Comparison of ENCODE assay signal across 32 cellular contexts in genomic region chr2:109301746-109302145, GRCh38.
"Had no signal": no experiment of that assay in that cellular context is flagged by ENCODE, and none has a peak within 500 bp of the region (broad histone marks: within the 10 kb centered on the region; RNA-seq: fewer than 3 reads in every experiment).

No MANE protein-coding gene starts in this region.

- DNase-seq: activated B cell treated with CpG ODN at 0.5 μM for 24 hours; activated CD4-positive, alpha-beta memory T cell treated with anti-CD3 and anti-CD28 coated beads for 36 hours; activated CD4-positive, alpha-beta T cell treated with anti-CD3 and anti-CD28 coated beads for 4 hours; activated CD4-positive, alpha-beta T cell treated with anti-CD3 and anti-CD28 coated beads, Interleukin-2, amount 10 ng/mL, durations not matched to agents 24 days and 14 days; activated CD4-positive, alpha-beta T cell treated with anti-CD3 and anti-CD28 coated beads, Interleukin-2, amount 50 U/mL, for 1 hour; activated CD4-positive, alpha-beta T cell treated with anti-CD3 and anti-CD28 coated beads, Interleukin-2, amount 50 U/mL, for 4 hours; activated CD4-positive, CD25-positive, alpha-beta regulatory T cell treated with anti-CD3 and anti-CD28 coated beads, Interleukin-2, amount 50 U/mL, for 72 hours; activated CD8-positive, alpha-beta memory T cell treated with anti-CD3 and anti-CD28 coated beads, Interleukin-2, amount 50 U/mL, for 4 hours; activated CD8-positive, alpha-beta T cell treated with anti-CD3 and anti-CD28 coated beads for 36 hours; activated effector memory CD4-positive, alpha-beta T cell treated with anti-CD3 and anti-CD28 coated beads, Interleukin-2, amount 50 U/mL, for 16 hours; activated gamma-delta T cell treated with Interleukin-2 at 50 U/mL for 16 hours; activated naive CD4-positive, alpha-beta T cell; activated naive CD4-positive, alpha-beta T cell treated with anti-CD3 and anti-CD28 coated beads for 36 hours; activated naive CD4-positive, alpha-beta T cell treated with anti-CD3 and anti-CD28 coated beads, Interleukin-2, amount 50 U/mL, for 16 hours; activated naive CD8-positive, alpha-beta T cell treated with anti-CD3 and anti-CD28 coated beads for 36 hours; activated T-cell treated with anti-CD3 and anti-CD28 coated beads for 4 hours; activated T-cell treated with anti-CD3 and anti-CD28 coated beads, Interleukin-2, amount 50 U/mL, for 1 hour; activated T-cell treated with anti-CD3 and anti-CD28 coated beads, Interleukin-2, amount 50 U/mL, for 4 hours; activated T-cell treated with anti-CD3 and anti-CD28 coated beads, Interleukin-2, amount 50 U/mL, for 72 hours; adrenal gland; amniotic stem cell; aorta; body of pancreas; brain microvascular endothelial cell; central memory CD4-positive, alpha-beta T cell; T-helper 1 cell; T-helper 2 cell; T-helper 9 cell had no signal

- H3K27me3 ChIP-seq: adrenal gland, body of pancreas, brain microvascular endothelial cell, breast epithelium had no signal

- H3K27ac ChIP-seq: adrenal gland, body of pancreas, brain microvascular endothelial cell, breast epithelium, VCaP had no signal

- ATAC-seq: activated CD8-positive, alpha-beta T cell treated with anti-CD3 and anti-CD28 coated beads for 36 hours; activated naive CD4-positive, alpha-beta T cell treated with anti-CD3 and anti-CD28 coated beads, Interleukin-2, amount 50 U/mL, for 72 hours; activated T-cell treated with anti-CD3 and anti-CD28 coated beads, Interleukin-2, amount 50 U/mL, for 4 hours; activated T-cell treated with anti-CD3 and anti-CD28 coated beads, Interleukin-2, amount 50 U/mL, for 72 hours; activated T-helper 17 cell treated with anti-CD3 and anti-CD28 coated beads, Interleukin-2, amount 50 U/mL, for 72 hours; body of pancreas had no signal

- H3K9me3 ChIP-seq: adrenal gland, body of pancreas, breast epithelium had no signal

- H3K4me1 ChIP-seq: adrenal gland, body of pancreas, breast epithelium had no signal

- H3K36me3 ChIP-seq: adrenal gland, brain microvascular endothelial cell, breast epithelium had no signal

- H3K4me3 ChIP-seq: adrenal gland, body of pancreas, breast epithelium had no signal
